Comparison of ENCODE assay signal across 23 cellular contexts in genomic region chr5:106086352-106086751, GRCh38.
A peak's percentile ranks its signal among the peaks of the same experiment; 100 is the strongest.
DNase-seq lines count a peak whose midpoint lies in the region; ATAC-seq and TF ChIP-seq lines count a peak whose summit lies in the region.
"Had no signal": no experiment of that assay in that cellular context is flagged by ENCODE, and none has a peak within 500 bp of the region (broad histone marks: within the 10 kb centered on the region; RNA-seq: fewer than 3 reads in every experiment).

No MANE protein-coding gene starts in this region.

- H3K27ac Mint-ChIP-seq in endodermal cell (peak overlapping the region; percentile 49), CD14-positive monocyte (no peak overlapping the region)
- H3K27ac Mint-ChIP-seq: CD4-positive, alpha-beta memory T cell had no signal

- intact Hi-C loops in CD14-positive monocyte (cut with micrococcal nuclease), result no loop called here

- H3K36me3 ChIP-seq in HUES6 (ENCODE audit: control insufficient read depth, insufficient read depth, low read length) (no peaks in the 10 kb centered on the region), endodermal cell (ENCODE audit: control insufficient read depth, insufficient read depth, low read length) (no peaks in the 10 kb centered on the region), smooth muscle cell (ENCODE audit: low read depth) (no peaks in the 10 kb centered on the region)
- H3K36me3 ChIP-seq: BLaER1 had no signal

- no peaks in the 10 kb centered on the region for H3F3A ChIP-seq in smooth muscle cell (ENCODE audit: low read depth)

- H2AFZ ChIP-seq in smooth muscle cell (ENCODE audit: low read depth), result peak overlapping the region; percentile 4
- H2AFZ ChIP-seq: PC-9 had no signal

- H4K20me1 ChIP-seq in smooth muscle cell (ENCODE audit: low read depth), result no peaks in the 10 kb centered on the region
- H4K20me1 ChIP-seq: BLaER1 had no signal

- H3K4me2 ChIP-seq in smooth muscle cell, result no peak overlapping the region
- H3K4me2 ChIP-seq: BLaER1, PC-9 had no signal

- H3K4me3 ChIP-seq in HUES6 (ENCODE audit: low read depth, low read length), result peak overlapping the region; percentile 16; the same call in 1 of the 2 replicates
- no peak overlapping the region for H3K4me3 ChIP-seq in endodermal cell (ENCODE audit: low read length)
- H3K4me3 ChIP-seq in iPS-18c (ENCODE audit: insufficient read depth, low read depth, low read length), result 0 out of 2 replicates have a peak overlapping the region, but pooled peaks have one; percentile 12
- H3K4me3 ChIP-seq in smooth muscle cell, result no peak overlapping the region
- H3K4me3 ChIP-seq: BLaER1, PC-9 had no signal

- H3K27ac ChIP-seq in HUES6 (ENCODE audit: low read depth, low read length) (peak overlapping the region; percentile 96), endodermal cell (ENCODE audit: low read depth, low read length) (no peak overlapping the region), smooth muscle cell (ENCODE audit: low read depth) (no peak overlapping the region)
- H3K27ac ChIP-seq: BLaER1, PC-9 had no signal

- H3K4me3 Mint-ChIP-seq in endodermal cell (no peak overlapping the region), CD14-positive monocyte (no peak overlapping the region)
- H3K4me3 Mint-ChIP-seq: CD4-positive, alpha-beta memory T cell had no signal

- H3K4me1 ChIP-seq in HUES6 (ENCODE audit: control insufficient read depth, insufficient read depth, low read length) (peaks cover 53% of the 10 kb centered on the region), endodermal cell (ENCODE audit: control insufficient read depth, insufficient read depth, low read length) (no peaks in the 10 kb centered on the region), smooth muscle cell (ENCODE audit: low read depth) (peaks cover 13% of the 10 kb centered on the region)
- H3K4me1 ChIP-seq: BLaER1, Caco-2 had no signal

- H3K9me3 ChIP-seq in HUES6 (ENCODE audit: control insufficient read depth, insufficient read depth, low read depth, low read length) (no peaks in the 10 kb centered on the region), endodermal cell (ENCODE audit: control insufficient read depth, low read length) (no peaks in the 10 kb centered on the region), iPS-18c (ENCODE audit: control insufficient read depth, insufficient read depth, low read length) (no peaks in the 10 kb centered on the region), smooth muscle cell (replicated peaks; ENCODE audit: low read depth) (no peaks in the 10 kb centered on the region)
- H3K9me3 ChIP-seq: BLaER1, Caco-2 had no signal

- ATAC-seq in omental fat pad (ENCODE audit: low FRiP score), result no peak

- no peaks in the 10 kb centered on the region for H3K36me3 Mint-ChIP-seq in endodermal cell (ENCODE audit: low read depth)
- H3K36me3 Mint-ChIP-seq in CD14-positive monocyte, result no peaks in the 10 kb centered on the region
- H3K36me3 Mint-ChIP-seq: CD4-positive, alpha-beta memory T cell had no signal

- H3K27me3 Mint-ChIP-seq in endodermal cell (ENCODE audit: insufficient read depth), result no peaks in the 10 kb centered on the region
- H3K27me3 Mint-ChIP-seq in CD14-positive monocyte (ENCODE audit: low read depth in 3 of 3), result no peaks in the 10 kb centered on the region
- H3K27me3 Mint-ChIP-seq: CD4-positive, alpha-beta memory T cell had no signal

- H3K27me3 ChIP-seq in HUES6 (ENCODE audit: control insufficient read depth, insufficient read depth, low read length) (no peaks in the 10 kb centered on the region), endodermal cell (ENCODE audit: control insufficient read depth, insufficient read depth, low read length, poor library complexity, severe bottlenecking) (no peaks in the 10 kb centered on the region), smooth muscle cell (ENCODE audit: low read depth) (no peaks in the 10 kb centered on the region)
- H3K27me3 ChIP-seq: BLaER1 had no signal

- no peaks in the 10 kb centered on the region for H3K79me2 ChIP-seq in smooth muscle cell (ENCODE audit: low read depth)

- H3K9me3 Mint-ChIP-seq in endodermal cell (no peaks in the 10 kb centered on the region), CD14-positive monocyte (no peaks in the 10 kb centered on the region)

- TF ChIP-seq CTCF in endodermal cell (conservative IDR thresholded peaks at IDR 0.05) (no peak), smooth muscle cell (IDR thresholded peaks at IDR 0.05; ENCODE audit: borderline replicate concordance, insufficient read depth, poor library complexity, severe bottlenecking) (no peak), CD14-positive monocyte (IDR thresholded peaks at IDR 0.05) (no peak), omental fat pad (IDR thresholded peaks at IDR 0.05) (no peak)

- peak; percentile 48 for DNase-seq in endodermal cell
- no peak for DNase-seq in smooth muscle cell (lab: John Stamatoyannopoulos, UW; ENCODE audit: unreplicated experiment)
- no peak for DNase-seq in CD14-positive monocyte (ENCODE audit: low spot score)
- no peak for DNase-seq in omental fat pad (ENCODE audit: low spot score)
- DNase-seq in AG08395 (ENCODE audit: low spot score), result no peak
- DNase-seq: Caco-2; CD4-positive, alpha-beta memory T cell; DND-41; GOT3; KBM-7; MM.1S; NCI-H1048; NCI-H1436; NCI-H1930; NCI-H345; NCI-H524; NCI-H774; PC-9; RPMI8226; SHP77 had no signal

- H3K4me1 Mint-ChIP-seq in endodermal cell, result peaks cover 9% of the 10 kb centered on the region
- no peaks in the 10 kb centered on the region for H3K4me1 Mint-ChIP-seq in CD14-positive monocyte
- H3K4me1 Mint-ChIP-seq: CD4-positive, alpha-beta memory T cell had no signal

- WGBS in endodermal cell (ENCODE audit: insufficient coverage in 1 of 2, insufficient read length in 1 of 2), 2 experiments, result 25% methylated on average over 1 of the region's 2 CpGs; no CpG with 5 or more reads in 1 of the 2 experiments
- 52% methylated on average over 2 of the region's 2 CpGs for WGBS in smooth muscle cell (ENCODE audit: low lambda C conversion rate)

- H3K9ac ChIP-seq in HUES6 (ENCODE audit: low read length) (peak overlapping the region; percentile 29), endodermal cell (ENCODE audit: extremely low read depth, low read length, poor library complexity, severe bottlenecking) (no peak overlapping the region), smooth muscle cell (ENCODE audit: low read depth) (no peak overlapping the region)
- H3K9ac ChIP-seq: BLaER1 had no signal

Comparison
In these comparisons a context has a peak if more than half of its experiments do, and no peak if none do; other contexts are left out.
1. H3K4me3 ChIP-seq: peak in HUES6 (single experiment) and iPS-18c (single experiment); none in endodermal cell (single experiment) and smooth muscle cell (single experiment).